10 cellular contexts compared by ENCODE assay signal in genomic region chr6:88167625-88167937, GRCh38. TPM values are rescaled to one million over a fixed set of nuclear protein-coding genes. Genes with fewer than 3 reads are reported as not detected.
A peak's percentile ranks its signal among the peaks of the same experiment; 100 is the strongest.
DNase-seq lines count a peak whose midpoint lies in the region; FAIRE-seq and TF ChIP-seq lines count a peak whose summit lies in the region.
"Had no signal": no experiment of that assay in that cellular context is flagged by ENCODE, and none has a peak within 500 bp of the region (broad histone marks: within the 10 kb centered on the region; RNA-seq: fewer than 3 reads in every experiment).

No MANE protein-coding gene starts in this region.

- peaks cover 11 to 33% (median 31%) of the 10 kb centered on the region in 3 donors for H3K27me3 Mint-ChIP-seq in immature natural killer cell (ENCODE audit: low read depth in 3 of 3)

- DNase-seq in epithelial cell of proximal tubule (ENCODE audit: low read depth) (no peak), kidney (no peak), immature natural killer cell (no peak), NCI-H2171 treated with DMSO at 0.1 percent for 48 hours (lab: John Stamatoyannopoulos, UW) (no peak), T1000 (lab: John Stamatoyannopoulos, UW) (no peak)
- DNase-seq: EL, islet precursor cell had no signal

- peak overlapping the region in 2 of 5 donors; percentile 8 to 35 for H3K4me3 Mint-ChIP-seq in immature natural killer cell

- H3K27ac ChIP-seq in DOHH2 (ENCODE audit: low read depth, low read length) (peak overlapping the region; percentile 79), OCI-LY3 (ENCODE audit: low read length) (no peak overlapping the region), rectal smooth muscle tissue (ENCODE audit: low read depth, low read length) (no peak overlapping the region), kidney (ENCODE audit: low read depth in 2 of 2, low read length in 2 of 2) (no peak overlapping the region)

- no peaks in the 10 kb centered on the region for H3K9me3 ChIP-seq in DOHH2 (ENCODE audit: control insufficient read depth, insufficient read depth, low read length)
- H3K9me3 ChIP-seq in OCI-LY3 (ENCODE audit: insufficient read depth, low read length), result no peaks in the 10 kb centered on the region
- peaks cover 0 to 2% of the 10 kb centered on the region in 2 donors for H3K9me3 ChIP-seq in kidney (ENCODE audit: control insufficient read depth in 1 of 2, low read length in 2 of 2)

- H3K9ac ChIP-seq in OCI-LY3 (ENCODE audit: low read length) (peak overlapping the region; percentile 83; the same call in 1 of the 2 replicates), rectal smooth muscle tissue (ENCODE audit: low read length) (no peak overlapping the region), kidney (ENCODE audit: low read length in 2 of 2) (no peak overlapping the region)

- no peak for FAIRE-seq in kidney (lab: Jason Lieb, UNC)

- H3K4me3 ChIP-seq in DOHH2 (ENCODE audit: low read length) (peak overlapping the region; percentile 80), OCI-LY3 (ENCODE audit: low read length) (peak overlapping the region; percentile 97), epithelial cell of proximal tubule (ENCODE audit: low read depth, low read length) (peak overlapping the region; percentile 96), rectal smooth muscle tissue (ENCODE audit: low read length) (peak overlapping the region; percentile 84), kidney (ENCODE audit: low read length in 2 of 2) (no peak overlapping the region)

- peak; percentile 34 for TF ChIP-seq CTCF in DOHH2 (IDR thresholded peaks at IDR 0.05; ENCODE audit: low read depth, low read length, poor library complexity, severe bottlenecking)
- TF ChIP-seq CTCF in OCI-LY3 (IDR thresholded peaks at IDR 0.05; ENCODE audit: low read depth, low read length), result no peak
- no peak for TF ChIP-seq CTCF in epithelial cell of proximal tubule (conservative IDR thresholded peaks at IDR 0.05; ENCODE audit: low read depth, low read length)
- TF ChIP-seq CTCF in kidney (IDR thresholded peaks at IDR 0.05; ENCODE audit: borderline replicate concordance, extremely low read depth, insufficient read depth), result no peak

- H3K4me1 Mint-ChIP-seq in immature natural killer cell, result peaks cover 6 to 8% of the 10 kb centered on the region in 2 donors

- H4K20me1 ChIP-seq in DOHH2 (ENCODE audit: control insufficient read depth, insufficient read depth, low read depth, low read length) (0 out of 2 replicates have a peak, but pooled peaks cover 7% of the 10 kb centered on the region), OCI-LY3 (ENCODE audit: insufficient read depth, low read length) (no peaks in the 10 kb centered on the region)

- intact Hi-C loops in kidney (cut with DNase I), result no loop called here

- H3K36me3 Mint-ChIP-seq in immature natural killer cell, result peaks cover 0 to 9% (median 3%) of the 10 kb centered on the region in 3 donors

- H3K9me2 ChIP-seq in DOHH2 (replicated peaks; ENCODE audit: control insufficient read depth, low read length), result no peaks in the 10 kb centered on the region

- peaks cover 54% of the 10 kb centered on the region for H3K36me3 ChIP-seq in DOHH2 (ENCODE audit: control insufficient read depth, low read length)
- no peaks in the 10 kb centered on the region for H3K36me3 ChIP-seq in OCI-LY3 (replicated peaks; ENCODE audit: low read depth, low read length)
- no peaks in the 10 kb centered on the region for H3K36me3 ChIP-seq in rectal smooth muscle tissue (ENCODE audit: control insufficient read depth, insufficient read depth, low read length)
- H3K36me3 ChIP-seq in kidney (ENCODE audit: control insufficient read depth in 1 of 2, insufficient read depth in 2 of 2, low read length in 2 of 2), result no peaks in the 10 kb centered on the region

- H3K4me1 ChIP-seq in DOHH2 (ENCODE audit: control insufficient read depth, low read length) (peaks cover 52% of the 10 kb centered on the region), OCI-LY3 (ENCODE audit: low read length) (peaks cover 9% of the 10 kb centered on the region; the same call in 1 of the 2 replicates), rectal smooth muscle tissue (ENCODE audit: control insufficient read depth, insufficient read depth, low read length) (no peaks in the 10 kb centered on the region), kidney (ENCODE audit: control insufficient read depth in 1 of 2, insufficient read depth in 1 of 2, low read depth in 1 of 2, low read length in 2 of 2) (peaks cover 0 to 5% of the 10 kb centered on the region in 2 donors)

- peak overlapping the region; percentile 62; the same call in 1 of the 2 replicates for H2AFZ ChIP-seq in OCI-LY3 (ENCODE audit: low read depth, low read length)

- no peaks in the 10 kb centered on the region for H3K27me3 ChIP-seq in DOHH2 (ENCODE audit: control insufficient read depth, low read length)
- peaks cover 17% of the 10 kb centered on the region for H3K27me3 ChIP-seq in OCI-LY3 (ENCODE audit: low read depth, low read length)
- peaks cover 2% of the 10 kb centered on the region for H3K27me3 ChIP-seq in rectal smooth muscle tissue (ENCODE audit: control insufficient read depth, insufficient read depth, low read length)

- peaks cover 70% of the 10 kb centered on the region for H3K79me2 ChIP-seq in DOHH2 (ENCODE audit: control insufficient read depth, low read length)
- H3K79me2 ChIP-seq in OCI-LY3 (ENCODE audit: low read length), result no peaks in the 10 kb centered on the region

- peaks cover 0 to 9% (median 0%) of the 10 kb centered on the region in 6 donors for H3K9me3 Mint-ChIP-seq in immature natural killer cell

- H3K27ac Mint-ChIP-seq in immature natural killer cell, result no peak overlapping the region

- H3K4me2 ChIP-seq in DOHH2 (ENCODE audit: low read length) (peak overlapping the region; percentile 96), OCI-LY3 (ENCODE audit: low read length) (peak overlapping the region; percentile 62)

- peaks cover 12% of the 10 kb centered on the region; the same call in 1 of the 2 replicates for H3F3A ChIP-seq in DOHH2 (ENCODE audit: control insufficient read depth, insufficient read depth)

RNA-seq across cellular contexts. Expression of gene CNR1, which starts 1.4 kb away (rescaled TPM):
- 1.8 and 4.2 TPM in 2 replicates for total RNA-seq in epithelial cell of proximal tubule
- total RNA-seq in kidney, result 4.8 TPM
- polyA plus RNA-seq in kidney (ENCODE audit: insufficient read depth, low read depth, low replicate concordance), result 0.17 TPM
- not detected for polyA plus RNA-seq in immature natural killer cell

Comparison
In these comparisons a context has a peak if more than half of its experiments do, and no peak if none do; other contexts are left out.
1. H3K4me3 ChIP-seq: peak in DOHH2 (single experiment), OCI-LY3 (single experiment), epithelial cell of proximal tubule (single experiment) and rectal smooth muscle tissue (single experiment); none in kidney (0 of 2).